In genomic region chr2:178194600-178195389, GRCh38 we compare ENCODE assay signal across 1 cellular context.
TF ChIP-seq lines count a peak whose summit lies in the region.

No MANE protein-coding gene starts in this region.

TF ChIP-seq in WTC11, 78 proteins besides CTCF, POLR2A, EP300 and RAD21 (continued from another document):
- TF ChIP-seq KAT7 (CRISPR knock-in tag; IDR thresholded peaks at IDR 0.05; ENCODE audit: borderline replicate concordance) (0 out of 2 replicates have a peak, but pooled peaks have one; percentile 31), MLX (CRISPR knock-in tag; IDR thresholded peaks at IDR 0.05) (no peak), ATF2 (CRISPR knock-in tag; IDR thresholded peaks at IDR 0.05; ENCODE audit: borderline replicate concordance, low read depth) (no peak), PRRX2 (CRISPR knock-in tag; IDR thresholded peaks at IDR 0.05) (no peak), GABPB1 (CRISPR knock-in tag; IDR thresholded peaks at IDR 0.05) (no peak), RORB (CRISPR knock-in tag; IDR thresholded peaks at IDR 0.05) (no peak), FOXJ3 (CRISPR knock-in tag; IDR thresholded peaks at IDR 0.05; ENCODE audit: borderline replicate concordance) (no peak), SMAD3 (CRISPR knock-in tag; IDR thresholded peaks at IDR 0.05; ENCODE audit: borderline replicate concordance) (no peak), NR1H2 (CRISPR knock-in tag; IDR thresholded peaks at IDR 0.05) (no peak), GTF2I (CRISPR knock-in tag; conservative IDR thresholded peaks at IDR 0.05) (no peak), ARID4B (CRISPR knock-in tag; IDR thresholded peaks at IDR 0.05; ENCODE audit: borderline replicate concordance) (no peak), NFATC4 (CRISPR knock-in tag; IDR thresholded peaks at IDR 0.05) (no peak), NFYB (CRISPR knock-in tag; conservative IDR thresholded peaks at IDR 0.05; ENCODE audit: low read depth) (no peak), ZNF121 (CRISPR knock-in tag; IDR thresholded peaks at IDR 0.05) (0 out of 2 replicates have a peak, but pooled peaks have one; percentile 60), ZSCAN18 (CRISPR knock-in tag; IDR thresholded peaks at IDR 0.05) (no peak), NFE2L1 (CRISPR knock-in tag; IDR thresholded peaks at IDR 0.05) (no peak), MYBL2 (CRISPR knock-in tag; IDR thresholded peaks at IDR 0.05) (no peak; the same call in 1 of the 2 replicates), CREM (CRISPR knock-in tag; IDR thresholded peaks at IDR 0.05) (no peak)
- TF ChIP-seq, protein P1, sequence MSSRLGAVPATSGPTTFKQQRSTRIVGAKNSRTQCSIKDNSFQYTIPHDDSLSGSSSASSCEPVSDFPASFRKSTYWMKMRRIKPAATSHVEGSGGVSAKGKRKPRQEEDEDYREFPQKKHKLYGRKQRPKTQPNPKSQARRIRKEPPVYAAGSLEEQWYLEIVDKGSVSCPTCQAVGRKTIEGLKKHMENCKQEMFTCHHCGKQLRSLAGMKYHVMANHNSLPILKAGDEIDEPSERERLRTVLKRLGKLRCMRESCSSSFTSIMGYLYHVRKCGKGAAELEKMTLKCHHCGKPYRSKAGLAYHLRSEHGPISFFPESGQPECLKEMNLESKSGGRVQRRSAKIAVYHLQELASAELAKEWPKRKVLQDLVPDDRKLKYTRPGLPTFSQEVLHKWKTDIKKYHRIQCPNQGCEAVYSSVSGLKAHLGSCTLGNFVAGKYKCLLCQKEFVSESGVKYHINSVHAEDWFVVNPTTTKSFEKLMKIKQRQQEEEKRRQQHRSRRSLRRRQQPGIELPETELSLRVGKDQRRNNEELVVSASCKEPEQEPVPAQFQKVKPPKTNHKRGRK (CRISPR knock-in tag; IDR thresholded peaks at IDR 0.05; ENCODE audit: borderline replicate concordance) = no peak
- TF ChIP-seq, protein P2, sequence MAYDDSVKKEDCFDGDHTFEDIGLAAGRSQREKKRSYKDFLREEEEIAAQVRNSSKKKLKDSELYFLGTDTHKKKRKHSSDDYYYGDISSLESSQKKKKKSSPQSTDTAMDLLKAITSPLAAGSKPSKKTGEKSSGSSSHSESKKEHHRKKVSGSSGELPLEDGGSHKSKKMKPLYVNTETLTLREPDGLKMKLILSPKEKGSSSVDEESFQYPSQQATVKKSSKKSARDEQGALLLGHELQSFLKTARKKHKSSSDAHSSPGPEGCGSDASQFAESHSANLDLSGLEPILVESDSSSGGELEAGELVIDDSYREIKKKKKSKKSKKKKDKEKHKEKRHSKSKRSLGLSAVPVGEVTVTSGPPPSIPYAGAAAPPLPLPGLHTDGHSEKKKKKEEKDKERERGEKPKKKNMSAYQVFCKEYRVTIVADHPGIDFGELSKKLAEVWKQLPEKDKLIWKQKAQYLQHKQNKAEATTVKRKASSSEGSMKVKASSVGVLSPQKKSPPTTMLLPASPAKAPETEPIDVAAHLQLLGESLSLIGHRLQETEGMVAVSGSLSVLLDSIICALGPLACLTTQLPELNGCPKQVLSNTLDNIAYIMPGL (CRISPR knock-in tag; IDR thresholded peaks at IDR 0.05) = peak; percentile 69
- TF ChIP-seq, protein P3, sequence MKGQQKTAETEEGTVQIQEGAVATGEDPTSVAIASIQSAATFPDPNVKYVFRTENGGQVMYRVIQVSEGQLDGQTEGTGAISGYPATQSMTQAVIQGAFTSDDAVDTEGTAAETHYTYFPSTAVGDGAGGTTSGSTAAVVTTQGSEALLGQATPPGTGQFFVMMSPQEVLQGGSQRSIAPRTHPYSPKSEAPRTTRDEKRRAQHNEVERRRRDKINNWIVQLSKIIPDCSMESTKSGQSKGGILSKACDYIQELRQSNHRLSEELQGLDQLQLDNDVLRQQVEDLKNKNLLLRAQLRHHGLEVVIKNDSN (CRISPR knock-in tag; IDR thresholded peaks at IDR 0.05) = 0 out of 2 replicates have a peak, but pooled peaks have one; percentile 16
- TF ChIP-seq, protein P4, sequence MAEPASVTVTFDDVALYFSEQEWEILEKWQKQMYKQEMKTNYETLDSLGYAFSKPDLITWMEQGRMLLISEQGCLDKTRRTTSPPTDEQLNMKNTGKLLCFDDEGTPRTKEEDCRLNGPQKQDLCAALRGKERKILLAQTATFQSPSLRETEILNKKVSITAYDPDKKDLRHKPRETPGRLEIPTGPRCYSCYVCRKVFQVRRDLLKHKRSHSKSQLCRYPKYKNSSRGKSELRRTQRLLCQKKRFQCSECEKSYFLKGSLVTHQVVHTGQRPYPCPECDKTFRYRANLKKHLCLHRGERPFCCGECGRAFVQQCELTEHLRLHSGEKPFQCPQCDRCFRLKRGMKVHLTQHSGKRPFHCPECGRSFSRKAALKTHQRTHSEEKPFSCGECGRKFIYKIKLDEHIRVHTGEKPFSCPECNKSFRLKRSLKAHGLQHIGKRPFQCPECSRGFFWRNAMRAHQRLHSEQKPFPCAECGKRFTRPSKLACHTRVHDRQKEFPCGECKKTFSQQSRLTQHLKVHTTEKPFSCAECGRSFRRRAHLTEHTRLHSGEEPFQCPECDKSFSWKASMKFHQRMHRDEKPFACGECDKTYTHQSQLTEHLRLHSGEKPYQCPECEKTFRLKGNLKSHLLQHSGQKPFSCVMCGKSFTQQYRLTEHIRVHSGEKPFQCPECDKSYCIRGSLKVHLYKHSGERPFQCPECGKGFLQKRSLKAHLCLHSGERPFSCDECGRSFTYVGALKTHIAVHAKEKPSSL (CRISPR knock-in tag; conservative IDR thresholded peaks at IDR 0.05) = no peak
